In the genomic region with DNA sequence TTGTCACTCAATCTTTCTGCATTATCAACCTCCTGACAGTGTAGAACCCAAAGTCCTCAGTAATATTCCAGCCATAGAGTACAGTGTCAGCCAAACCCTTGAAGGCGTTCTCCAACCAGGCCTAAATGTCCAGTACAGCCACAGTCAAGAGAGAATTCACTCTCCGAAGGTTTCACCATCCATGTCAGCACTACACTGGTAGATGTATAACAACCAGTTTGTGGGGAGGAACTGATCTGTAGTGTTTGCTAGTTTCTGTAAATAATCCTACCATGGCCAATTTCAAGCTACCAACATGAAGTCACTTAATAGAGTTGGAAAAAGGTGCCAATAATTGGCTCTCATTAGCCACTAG, we compare ENCODE assay signal across 1 cellular context.
TF ChIP-seq lines count a peak whose summit lies in the region.

No MANE protein-coding gene starts in this region.

TF ChIP-seq in GM23338, 12 proteins besides CTCF, POLR2A, EP300 and RAD21:
- TF ChIP-seq CREB1 (CRISPR knock-in tag; IDR thresholded peaks at IDR 0.05; ENCODE audit: low read depth) (no peak), POLR2AphosphoS5 (IDR thresholded peaks at IDR 0.05; ENCODE audit: low read depth) (no peak), ZNF331 (CRISPR knock-in tag; IDR thresholded peaks at IDR 0.05; ENCODE audit: low read depth) (no peak), NANOG (IDR thresholded peaks at IDR 0.05; ENCODE audit: borderline replicate concordance) (no peak), JUNB (IDR thresholded peaks at IDR 0.05; ENCODE audit: unreplicated experiment) (no peak), ZNF462 (CRISPR knock-in tag; IDR thresholded peaks at IDR 0.05) (no peak), EZH2phosphoT487 (IDR thresholded peaks at IDR 0.05; ENCODE audit: unreplicated experiment) (no peak), EZH2 (IDR thresholded peaks at IDR 0.05; ENCODE audit: low read depth, unreplicated experiment) (no peak), ZNF114 (CRISPR knock-in tag; IDR thresholded peaks at IDR 0.05) (no peak), STAT1 (IDR thresholded peaks at IDR 0.05; ENCODE audit: unreplicated experiment) (no peak)
- TF ChIP-seq, protein P1, sequence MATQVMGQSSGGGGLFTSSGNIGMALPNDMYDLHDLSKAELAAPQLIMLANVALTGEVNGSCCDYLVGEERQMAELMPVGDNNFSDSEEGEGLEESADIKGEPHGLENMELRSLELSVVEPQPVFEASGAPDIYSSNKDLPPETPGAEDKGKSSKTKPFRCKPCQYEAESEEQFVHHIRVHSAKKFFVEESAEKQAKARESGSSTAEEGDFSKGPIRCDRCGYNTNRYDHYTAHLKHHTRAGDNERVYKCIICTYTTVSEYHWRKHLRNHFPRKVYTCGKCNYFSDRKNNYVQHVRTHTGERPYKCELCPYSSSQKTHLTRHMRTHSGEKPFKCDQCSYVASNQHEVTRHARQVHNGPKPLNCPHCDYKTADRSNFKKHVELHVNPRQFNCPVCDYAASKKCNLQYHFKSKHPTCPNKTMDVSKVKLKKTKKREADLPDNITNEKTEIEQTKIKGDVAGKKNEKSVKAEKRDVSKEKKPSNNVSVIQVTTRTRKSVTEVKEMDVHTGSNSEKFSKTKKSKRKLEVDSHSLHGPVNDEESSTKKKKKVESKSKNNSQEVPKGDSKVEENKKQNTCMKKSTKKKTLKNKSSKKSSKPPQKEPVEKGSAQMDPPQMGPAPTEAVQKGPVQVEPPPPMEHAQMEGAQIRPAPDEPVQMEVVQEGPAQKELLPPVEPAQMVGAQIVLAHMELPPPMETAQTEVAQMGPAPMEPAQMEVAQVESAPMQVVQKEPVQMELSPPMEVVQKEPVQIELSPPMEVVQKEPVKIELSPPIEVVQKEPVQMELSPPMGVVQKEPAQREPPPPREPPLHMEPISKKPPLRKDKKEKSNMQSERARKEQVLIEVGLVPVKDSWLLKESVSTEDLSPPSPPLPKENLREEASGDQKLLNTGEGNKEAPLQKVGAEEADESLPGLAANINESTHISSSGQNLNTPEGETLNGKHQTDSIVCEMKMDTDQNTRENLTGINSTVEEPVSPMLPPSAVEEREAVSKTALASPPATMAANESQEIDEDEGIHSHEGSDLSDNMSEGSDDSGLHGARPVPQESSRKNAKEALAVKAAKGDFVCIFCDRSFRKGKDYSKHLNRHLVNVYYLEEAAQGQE (IDR thresholded peaks at IDR 0.05; ENCODE audit: unreplicated experiment), result no peak
- TF ChIP-seq, protein P2, sequence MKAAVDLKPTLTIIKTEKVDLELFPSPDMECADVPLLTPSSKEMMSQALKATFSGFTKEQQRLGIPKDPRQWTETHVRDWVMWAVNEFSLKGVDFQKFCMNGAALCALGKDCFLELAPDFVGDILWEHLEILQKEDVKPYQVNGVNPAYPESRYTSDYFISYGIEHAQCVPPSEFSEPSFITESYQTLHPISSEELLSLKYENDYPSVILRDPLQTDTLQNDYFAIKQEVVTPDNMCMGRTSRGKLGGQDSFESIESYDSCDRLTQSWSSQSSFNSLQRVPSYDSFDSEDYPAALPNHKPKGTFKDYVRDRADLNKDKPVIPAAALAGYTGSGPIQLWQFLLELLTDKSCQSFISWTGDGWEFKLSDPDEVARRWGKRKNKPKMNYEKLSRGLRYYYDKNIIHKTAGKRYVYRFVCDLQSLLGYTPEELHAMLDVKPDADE (IDR thresholded peaks at IDR 0.05), result no peak
